Comparison of ENCODE assay signal across 2 cellular contexts in genomic region chrX:53479295-53479694, GRCh38.
TF ChIP-seq lines count a peak whose summit lies in the region.

No MANE protein-coding gene starts in this region.

TF ChIP-seq in SK-N-SH treated with all-trans-retinoic acid at 6 μM for 48 hours, 23 proteins besides CTCF, POLR2A, EP300 and RAD21:
- no peak for TF ChIP-seq PPARA (CRISPR knock-in tag; IDR thresholded peaks at IDR 0.05; ENCODE audit: borderline replicate concordance)
- TF ChIP-seq ZNF70 (CRISPR knock-in tag; IDR thresholded peaks at IDR 0.05): no peak
- TF ChIP-seq ISL1 (CRISPR knock-in tag; IDR thresholded peaks at IDR 0.05): no peak
- no peak for TF ChIP-seq ZNF565 (CRISPR knock-in tag; conservative IDR thresholded peaks at IDR 0.05; ENCODE audit: low read depth)
- no peak for TF ChIP-seq ZNF8 (CRISPR knock-in tag; IDR thresholded peaks at IDR 0.05)
- TF ChIP-seq SNAI2 (CRISPR knock-in tag; IDR thresholded peaks at IDR 0.05): no peak
- no peak for TF ChIP-seq CSDC2 (CRISPR knock-in tag; IDR thresholded peaks at IDR 0.05)
- TF ChIP-seq TCF4 (CRISPR knock-in tag; IDR thresholded peaks at IDR 0.05; ENCODE audit: borderline replicate concordance): no peak
- no peak for TF ChIP-seq ESRRG (CRISPR knock-in tag; IDR thresholded peaks at IDR 0.05)
- TF ChIP-seq TOX (CRISPR knock-in tag; IDR thresholded peaks at IDR 0.05; ENCODE audit: borderline replicate concordance): no peak
- no peak for TF ChIP-seq ZC3H10 (CRISPR knock-in tag; IDR thresholded peaks at IDR 0.05)
- no peak for TF ChIP-seq POU6F1 (CRISPR knock-in tag; IDR thresholded peaks at IDR 0.05; ENCODE audit: borderline replicate concordance, low read depth)
- TF ChIP-seq RARB (CRISPR knock-in tag; IDR thresholded peaks at IDR 0.05): no peak
- TF ChIP-seq CREB5 (CRISPR knock-in tag; IDR thresholded peaks at IDR 0.05; ENCODE audit: low read depth): no peak
- no peak for TF ChIP-seq ZFP30 (CRISPR knock-in tag; IDR thresholded peaks at IDR 0.05)
- TF ChIP-seq CSRNP3 (CRISPR knock-in tag; IDR thresholded peaks at IDR 0.05): no peak
- TF ChIP-seq BACH2 (CRISPR knock-in tag; IDR thresholded peaks at IDR 0.05; ENCODE audit: borderline replicate concordance): no peak

TF ChIP-seq in SK-N-SH, 30 proteins besides CTCF, POLR2A, EP300 and RAD21:
- TF ChIP-seq EZH2phosphoT487 (IDR thresholded peaks at IDR 0.05; ENCODE audit: borderline replicate concordance, low read depth) (no peak), USF2 (IDR thresholded peaks at IDR 0.05; ENCODE audit: borderline replicate concordance, low read depth, low read length) (no peak), ELF1 (IDR thresholded peaks at IDR 0.05) (no peak), TCF12 (IDR thresholded peaks at IDR 0.05) (no peak), GABPA (IDR thresholded peaks at IDR 0.05; ENCODE audit: low read depth) (no peak), RXRA (IDR thresholded peaks at IDR 0.05; ENCODE audit: borderline replicate concordance, low read depth) (no peak), YY1 (IDR thresholded peaks at IDR 0.05; ENCODE audit: low read depth) (no peak), GATA2 (CRISPR knock-in tag; IDR thresholded peaks at IDR 0.05) (no peak)
- TF ChIP-seq, protein P1, sequence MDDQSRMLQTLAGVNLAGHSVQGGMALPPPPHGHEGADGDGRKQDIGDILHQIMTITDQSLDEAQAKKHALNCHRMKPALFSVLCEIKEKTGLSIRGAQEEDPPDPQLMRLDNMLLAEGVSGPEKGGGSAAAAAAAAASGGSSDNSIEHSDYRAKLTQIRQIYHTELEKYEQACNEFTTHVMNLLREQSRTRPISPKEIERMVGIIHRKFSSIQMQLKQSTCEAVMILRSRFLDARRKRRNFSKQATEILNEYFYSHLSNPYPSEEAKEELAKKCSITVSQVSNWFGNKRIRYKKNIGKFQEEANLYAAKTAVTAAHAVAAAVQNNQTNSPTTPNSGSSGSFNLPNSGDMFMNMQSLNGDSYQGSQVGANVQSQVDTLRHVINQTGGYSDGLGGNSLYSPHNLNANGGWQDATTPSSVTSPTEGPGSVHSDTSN (IDR thresholded peaks at IDR 0.05): no peak
- TF ChIP-seq, protein P2, sequence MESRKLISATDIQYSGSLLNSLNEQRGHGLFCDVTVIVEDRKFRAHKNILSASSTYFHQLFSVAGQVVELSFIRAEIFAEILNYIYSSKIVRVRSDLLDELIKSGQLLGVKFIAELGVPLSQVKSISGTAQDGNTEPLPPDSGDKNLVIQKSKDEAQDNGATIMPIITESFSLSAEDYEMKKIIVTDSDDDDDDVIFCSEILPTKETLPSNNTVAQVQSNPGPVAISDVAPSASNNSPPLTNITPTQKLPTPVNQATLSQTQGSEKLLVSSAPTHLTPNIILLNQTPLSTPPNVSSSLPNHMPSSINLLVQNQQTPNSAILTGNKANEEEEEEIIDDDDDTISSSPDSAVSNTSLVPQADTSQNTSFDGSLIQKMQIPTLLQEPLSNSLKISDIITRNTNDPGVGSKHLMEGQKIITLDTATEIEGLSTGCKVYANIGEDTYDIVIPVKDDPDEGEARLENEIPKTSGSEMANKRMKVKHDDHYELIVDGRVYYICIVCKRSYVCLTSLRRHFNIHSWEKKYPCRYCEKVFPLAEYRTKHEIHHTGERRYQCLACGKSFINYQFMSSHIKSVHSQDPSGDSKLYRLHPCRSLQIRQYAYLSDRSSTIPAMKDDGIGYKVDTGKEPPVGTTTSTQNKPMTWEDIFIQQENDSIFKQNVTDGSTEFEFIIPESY (IDR thresholded peaks at IDR 0.05; ENCODE audit: borderline replicate concordance, low read depth): no peak
